In the genomic region with DNA sequence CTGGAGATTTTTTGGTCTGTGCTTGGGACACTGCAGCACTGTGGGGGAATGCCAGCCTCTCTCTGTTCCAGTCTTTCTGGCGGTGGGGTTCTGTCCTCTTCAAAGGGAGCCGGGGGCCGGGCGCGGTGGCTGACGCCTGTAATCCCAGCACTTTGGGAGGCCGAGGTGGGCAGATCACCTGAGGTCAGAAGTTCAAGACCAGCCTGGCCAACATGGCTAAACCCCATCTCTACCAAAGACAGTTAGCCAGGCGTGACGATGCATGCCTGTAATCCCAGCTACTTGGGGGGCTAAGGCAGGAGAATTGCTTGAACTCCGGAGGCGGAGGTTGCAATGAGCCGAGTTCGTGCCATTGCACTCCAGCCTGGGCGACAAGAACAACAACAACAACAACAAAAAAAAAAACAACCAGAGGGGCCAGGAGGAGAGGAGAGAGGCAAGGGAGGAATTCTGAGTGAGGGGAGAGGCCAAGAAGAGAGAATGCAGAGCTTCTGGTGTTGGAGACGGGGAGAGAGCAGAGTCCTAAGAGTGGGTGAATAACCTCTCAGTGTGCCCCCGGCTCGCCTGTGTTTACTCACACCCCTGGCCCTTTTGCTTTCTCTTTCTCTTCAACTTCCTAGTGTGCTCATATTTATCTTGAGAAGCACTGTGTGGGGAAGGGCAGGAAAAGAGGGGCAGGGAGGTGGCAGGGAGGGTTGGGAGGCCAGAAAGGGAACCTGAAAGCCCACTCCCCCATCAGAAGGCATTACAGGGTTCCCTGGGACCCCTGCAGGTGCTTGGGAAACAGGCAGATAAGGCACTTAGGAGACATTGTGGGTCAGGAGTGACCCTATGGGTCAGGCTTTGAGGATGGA, we compare ENCODE assay signal across 8 cellular contexts. TPM values are rescaled to one million over a fixed set of nuclear protein-coding genes. Genes with fewer than 3 reads are reported as not detected.
A peak's percentile ranks its signal among the peaks of the same experiment; 100 is the strongest.
DNase-seq lines count a peak whose midpoint lies in the region; ATAC-seq, FAIRE-seq and TF ChIP-seq lines count a peak whose summit lies in the region.

No MANE protein-coding gene starts in this region.

- H3K27ac Mint-ChIP-seq in activated T-helper 17 cell treated with anti-CD3 and anti-CD28 coated beads, Interleukin-2, amount 50 U/mL, for 72 hours, result peak overlapping the region; percentile 97

- peak overlapping the region; percentile 87 for H3K9ac ChIP-seq in HepG2 (ENCODE audit: insufficient read depth, low read depth, low read length)

- peaks cover 26% of the 10 kb centered on the region for H3K4me1 Mint-ChIP-seq in activated T-helper 17 cell treated with anti-CD3 and anti-CD28 coated beads, Interleukin-2, amount 50 U/mL, for 72 hours

- H3K36me3 ChIP-seq in left ventricle myocardium inferior (no peaks in the 10 kb centered on the region), HepG2 (replicated peaks in 1 of 2; ENCODE audit: control insufficient read depth in 1 of 2, insufficient read depth in 2 of 2, low read length in 2 of 2) (no peaks in the 10 kb centered on the region), urinary bladder (ENCODE audit: insufficient read depth) (no peaks in the 10 kb centered on the region)

- H3K4me1 ChIP-seq in left ventricle myocardium inferior, result peaks cover 42% of the 10 kb centered on the region
- peaks cover 54% of the 10 kb centered on the region for H3K4me1 ChIP-seq in HepG2 (ENCODE audit: insufficient read depth, low read length)
- no peaks in the 10 kb centered on the region for H3K4me1 ChIP-seq in urinary bladder (ENCODE audit: insufficient read depth)

- H4K20me1 ChIP-seq in HepG2 (ENCODE audit: insufficient read depth, low read length), result peaks cover 8% of the 10 kb centered on the region

- no TSS peak for BruUV-seq in HepG2 (replicated peaks; lab: Mats Ljungman, UMichigan)

- FAIRE-seq in HepG2 (lab: Jason Lieb, UNC), result no peak

- TF ChIP-seq EP300 in HepG2 (IDR thresholded peaks at IDR 0.05; ENCODE audit: low read depth in 2 of 2, low read length in 2 of 2) (no peak), HepG2 (CRISPR knock-in tag; IDR thresholded peaks at IDR 0.05; ENCODE audit: borderline replicate concordance) (no peak)

- H3K27ac ChIP-seq in left ventricle myocardium inferior (replicated peaks) (peak overlapping the region; percentile 4), HepG2 (ENCODE audit: extremely low read length, insufficient read depth, low read length) (peak overlapping the region; percentile 73), urinary bladder (ENCODE audit: low read depth) (peak overlapping the region; percentile 89)

- H3K36me3 Mint-ChIP-seq in activated T-helper 17 cell treated with anti-CD3 and anti-CD28 coated beads, Interleukin-2, amount 50 U/mL, for 72 hours (ENCODE audit: low read depth), result peaks cover 31% of the 10 kb centered on the region

- ATAC-seq in left cardiac atrium, result no peak
- no peak for ATAC-seq in activated T-helper 17 cell treated with anti-CD3 and anti-CD28 coated beads, Interleukin-2, amount 50 U/mL, for 72 hours (replicated peaks)
- ATAC-seq in HepG2, result peak; percentile 5; the same call in 1 of the 3 replicates
- no peak for ATAC-seq in HG02763 (IDR thresholded peaks at IDR 0.05; ENCODE audit: unreplicated experiment)
- no peak for ATAC-seq in GM19397 (IDR thresholded peaks at IDR 0.05; ENCODE audit: unreplicated experiment)

- 19% methylated on average over 10 of the region's 17 CpGs for WGBS in HepG2 (ENCODE audit: low lambda C conversion rate)
- 73% methylated on average over 17 of the region's 17 CpGs for WGBS in urinary bladder

- DNase-seq in left ventricle myocardium inferior (no peak), left cardiac atrium (no peak), HepG2 (ENCODE audit: low spot score) (no peak), NCI-H226 (no peak)

- POLR2A ChIA-PET in HepG2 (lab: Yijun Ruan, JAX), result interaction anchor here (1.1 to 5.0 kb wide), 8 partner anchors 9 to 190 kb away, joined by 3 to 33 read pairs (median 11); partner anchors contain the start of genes DYNC2I2 and ZDHHC12

- intact Hi-C loops in left ventricle myocardium inferior (cut with micrococcal nuclease), result no loop called here
- intact Hi-C loops in left cardiac atrium (cut with DNase I), result loop anchor here in 1 of 2 donors (10.0 kb wide), 1 partner anchor 51 kb away; no protein-coding TSS in a partner anchor
- intact Hi-C loops in HepG2 (cut with micrococcal nuclease; ENCODE audit: unreplicated experiment), result loop anchor here (5.0 kb wide), 1 partner anchor 49 kb away; no protein-coding TSS in a partner anchor

- H2AFZ ChIP-seq in HepG2 (ENCODE audit: low read length), result peak overlapping the region; percentile 44

- H3K9me3 ChIP-seq in left ventricle myocardium inferior (replicated peaks) (no peaks in the 10 kb centered on the region), HepG2 (ENCODE audit: low read length) (no peaks in the 10 kb centered on the region)

- in situ Hi-C loops in HepG2 (cut with HindIII; ENCODE audit: extremely low pct_ligation_motif_present, low pct_unique_long_range_greater_than_20kb), result no loop called here

- no peak overlapping the region for H3K4me3 ChIP-seq in left ventricle myocardium inferior
- peak overlapping the region; percentile 60 to 83 (median 67) for H3K4me3 ChIP-seq in HepG2 (replicated peaks in 1 of 3; ENCODE audit: insufficient read depth in 1 of 3, low read depth in 2 of 3, low read length in 3 of 3)
- H3K4me3 ChIP-seq in urinary bladder (ENCODE audit: low read depth, low read length), result no peak overlapping the region

- TF ChIP-seq CTCF in left ventricle myocardium inferior (IDR thresholded peaks at IDR 0.05; ENCODE audit: borderline replicate concordance) (no peak), HepG2 (CRISPR knock-in tag; IDR thresholded peaks at IDR 0.05) (0 out of 2 replicates have a peak, but pooled peaks have one; percentile 8)

- H3K27me3 ChIP-seq in left ventricle myocardium inferior (ENCODE audit: low read depth) (no peaks in the 10 kb centered on the region), HepG2 (ENCODE audit: control insufficient read depth in 1 of 2, insufficient read depth in 2 of 2, low read length in 2 of 2) (no peaks in the 10 kb centered on the region; a peak in 1 of 5 replicates)

- no peaks in the 10 kb centered on the region for H3K27me3 Mint-ChIP-seq in activated T-helper 17 cell treated with anti-CD3 and anti-CD28 coated beads, Interleukin-2, amount 50 U/mL, for 72 hours

- H3K79me2 ChIP-seq in HepG2 (ENCODE audit: insufficient read depth, low read length), result peaks cover 16% of the 10 kb centered on the region

- H3K4me3 Mint-ChIP-seq in activated T-helper 17 cell treated with anti-CD3 and anti-CD28 coated beads, Interleukin-2, amount 50 U/mL, for 72 hours, result peak overlapping the region; percentile 97

- TF ChIP-seq POLR2A in HepG2 (IDR thresholded peaks at IDR 0.05; ENCODE audit: insufficient read depth in 1 of 2, low read depth in 2 of 2, low read length in 2 of 2), result no peak

- CTCF ChIA-PET in HepG2 (lab: Yijun Ruan, JAX; ENCODE audit: low intra/inter-chr PET ratio, low total read pairs), result no interaction called here

- no peaks in the 10 kb centered on the region for H3K9me3 Mint-ChIP-seq in activated T-helper 17 cell treated with anti-CD3 and anti-CD28 coated beads, Interleukin-2, amount 50 U/mL, for 72 hours

- TF ChIP-seq RAD21 in HepG2 (CRISPR knock-in tag; IDR thresholded peaks at IDR 0.05), result no peak

- H3K4me2 ChIP-seq in HepG2 (ENCODE audit: low read depth, low read length), result peak overlapping the region; percentile 95

RNA-seq across cellular contexts. Expression of gene SET, which starts 3.2 kb away (rescaled TPM):
- total RNA-seq in left ventricle myocardium inferior (168 TPM), left cardiac atrium (100 to 1,000 TPM; 158 to 191 TPM), HepG2 (2016; rRNA removed; fragmentation: Illumina TruSeq; extraction: Trizol) (611 and 724 TPM in 2 replicates), urinary bladder (382 TPM)
- 100 to 1,000 TPM; 301 to 598 TPM for total RNA-seq in activated T-helper 17 cell treated with anti-CD3 and anti-CD28 coated beads, Interleukin-2, amount 50 U/mL, for 72 hours
- total RNA-seq in HepG2 (2016; cell fraction: cytosol; rRNA removed; fragmentation: Illumina TruSeq; extraction: Trizol; ENCODE audit: low read depth), result 134 and 142 TPM in 2 replicates
- total RNA-seq in HepG2 (2016; cell fraction: insoluble cytoplasmic fraction; rRNA removed; fragmentation: Illumina TruSeq; extraction: Trizol), result 623 and 704 TPM in 2 replicates
- 360 and 385 TPM in 2 replicates for total RNA-seq in HepG2 (2016; cell fraction: membrane; rRNA removed; fragmentation: Illumina TruSeq; extraction: Trizol)
- total RNA-seq in HepG2 (2016; cell fraction: nucleus; rRNA removed; fragmentation: Illumina TruSeq; extraction: Trizol), result 226 and 251 TPM in 2 replicates
- polyA plus RNA-seq in HepG2 (2011; rRNA removed) (72.8 and 94.2 TPM in 2 replicates), urinary bladder (157 TPM)
- polyA plus RNA-seq in HepG2 (2011; cell fraction: cytosol; rRNA removed), result 44.1 and 56.3 TPM in 2 replicates
- 48.5 and 49.6 TPM in 2 replicates for polyA plus RNA-seq in HepG2 (2011; cell fraction: nucleus; rRNA removed)
- 275 and 331 TPM in 2 replicates for polyA plus RNA-seq in HepG2 (2012)
- polyA plus RNA-seq in HepG2 (2016; cell fraction: cytosol; fragmentation: Illumina TruSeq; extraction: Trizol; ENCODE audit: low read depth), result 120 and 147 TPM in 2 replicates
- polyA plus RNA-seq in HepG2 (2016; cell fraction: insoluble cytoplasmic fraction; fragmentation: Illumina TruSeq; extraction: Trizol; ENCODE audit: low read depth), result 668 and 723 TPM in 2 replicates
- polyA plus RNA-seq in HepG2 (2016; cell fraction: membrane; fragmentation: Illumina TruSeq; extraction: Trizol; ENCODE audit: low read depth), result 247 and 252 TPM in 2 replicates
- 360 TPM in 2 replicates for polyA plus RNA-seq in HepG2 (2016; cell fraction: nucleus; fragmentation: Illumina TruSeq; extraction: Trizol; ENCODE audit: insufficient read depth, low read depth)
- 44.1 and 254 TPM in 2 replicates for polyA minus RNA-seq in HepG2 (2011; rRNA and poly(A)+ RNA removed; ENCODE audit: low replicate concordance)
- 141 and 156 TPM in 2 replicates for polyA minus RNA-seq in HepG2 (2011; cell fraction: cytosol; rRNA and poly(A)+ RNA removed)
- polyA minus RNA-seq in HepG2 (2011; cell fraction: nucleus; rRNA and poly(A)+ RNA removed), result 82.4 and 87.9 TPM in 2 replicates

RNA-seq across cellular contexts. Expression of gene PKN3, which starts 16.4 kb away (rescaled TPM):
- total RNA-seq in left ventricle myocardium inferior, result 6.3 TPM
- 10 to 100 TPM in 1 of 2 donors, 1 to 10 TPM in 1; 6.2 to 11.2 TPM for total RNA-seq in left cardiac atrium
- 1 to 10 TPM; 4.1 to 9.1 TPM for total RNA-seq in activated T-helper 17 cell treated with anti-CD3 and anti-CD28 coated beads, Interleukin-2, amount 50 U/mL, for 72 hours
- 8.3 and 13.2 TPM in 2 replicates for total RNA-seq in HepG2 (2016; rRNA removed; fragmentation: Illumina TruSeq; extraction: Trizol)
- total RNA-seq in HepG2 (2016; cell fraction: cytosol; rRNA removed; fragmentation: Illumina TruSeq; extraction: Trizol; ENCODE audit: low read depth), result 3.5 and 3.9 TPM in 2 replicates
- 7.5 and 13.4 TPM in 2 replicates for total RNA-seq in HepG2 (2016; cell fraction: insoluble cytoplasmic fraction; rRNA removed; fragmentation: Illumina TruSeq; extraction: Trizol)
- 7.9 and 8.7 TPM in 2 replicates for total RNA-seq in HepG2 (2016; cell fraction: membrane; rRNA removed; fragmentation: Illumina TruSeq; extraction: Trizol)
- total RNA-seq in HepG2 (2016; cell fraction: nucleus; rRNA removed; fragmentation: Illumina TruSeq; extraction: Trizol), result 9.4 and 10.2 TPM in 2 replicates
- polyA plus RNA-seq in HepG2 (2011; rRNA removed), result 9.2 and 10.5 TPM in 2 replicates
- polyA plus RNA-seq in HepG2 (2011; cell fraction: cytosol; rRNA removed), result 7.2 and 10.2 TPM in 2 replicates
- polyA plus RNA-seq in HepG2 (2011; cell fraction: nucleus; rRNA removed), result 27.1 and 49.1 TPM in 2 replicates
- 5.4 and 6.9 TPM in 2 replicates for polyA plus RNA-seq in HepG2 (2012)
- 3.8 and 4.1 TPM in 2 replicates for polyA plus RNA-seq in HepG2 (2016; cell fraction: cytosol; fragmentation: Illumina TruSeq; extraction: Trizol; ENCODE audit: low read depth)
- 13.4 and 15.9 TPM in 2 replicates for polyA plus RNA-seq in HepG2 (2016; cell fraction: insoluble cytoplasmic fraction; fragmentation: Illumina TruSeq; extraction: Trizol; ENCODE audit: low read depth)
- polyA plus RNA-seq in HepG2 (2016; cell fraction: membrane; fragmentation: Illumina TruSeq; extraction: Trizol; ENCODE audit: low read depth), result 6.4 and 7.7 TPM in 2 replicates
- 38.0 and 40.4 TPM in 2 replicates for polyA plus RNA-seq in HepG2 (2016; cell fraction: nucleus; fragmentation: Illumina TruSeq; extraction: Trizol; ENCODE audit: insufficient read depth, low read depth)
- 23.6 and 48.2 TPM in 2 replicates for polyA minus RNA-seq in HepG2 (2011; rRNA and poly(A)+ RNA removed; ENCODE audit: low replicate concordance)
- polyA minus RNA-seq in HepG2 (2011; cell fraction: cytosol; rRNA and poly(A)+ RNA removed), result 6.9 and 13.8 TPM in 2 replicates
- 4.0 and 6.2 TPM in 2 replicates for polyA minus RNA-seq in HepG2 (2011; cell fraction: nucleus; rRNA and poly(A)+ RNA removed)
- total RNA-seq in urinary bladder, result 2.4 TPM
- polyA plus RNA-seq in urinary bladder, result 9.5 TPM

RNA-seq across cellular contexts. Expression of gene DYNC2I2, which starts 29.2 kb away (rescaled TPM):
- total RNA-seq in left ventricle myocardium inferior (32.7 TPM), left cardiac atrium (10 to 100 TPM; 12.8 to 20.3 TPM), HepG2 (2016; rRNA removed; fragmentation: Illumina TruSeq; extraction: Trizol) (31.1 and 40.2 TPM in 2 replicates), urinary bladder (26.9 TPM)
- 10 to 100 TPM; 29.4 to 39.8 TPM for total RNA-seq in activated T-helper 17 cell treated with anti-CD3 and anti-CD28 coated beads, Interleukin-2, amount 50 U/mL, for 72 hours
- 35.7 and 35.9 TPM in 2 replicates for total RNA-seq in HepG2 (2016; cell fraction: cytosol; rRNA removed; fragmentation: Illumina TruSeq; extraction: Trizol; ENCODE audit: low read depth)
- 30.0 and 41.4 TPM in 2 replicates for total RNA-seq in HepG2 (2016; cell fraction: insoluble cytoplasmic fraction; rRNA removed; fragmentation: Illumina TruSeq; extraction: Trizol)
- 44.4 and 48.2 TPM in 2 replicates for total RNA-seq in HepG2 (2016; cell fraction: membrane; rRNA removed; fragmentation: Illumina TruSeq; extraction: Trizol)
- 29.1 and 30.6 TPM in 2 replicates for total RNA-seq in HepG2 (2016; cell fraction: nucleus; rRNA removed; fragmentation: Illumina TruSeq; extraction: Trizol)
- polyA plus RNA-seq in HepG2 (2011; rRNA removed) (12.5 and 13.7 TPM in 2 replicates), urinary bladder (30.3 TPM)
- polyA plus RNA-seq in HepG2 (2011; cell fraction: cytosol; rRNA removed), result 8.1 and 18.6 TPM in 2 replicates
- 38.0 and 51.4 TPM in 2 replicates for polyA plus RNA-seq in HepG2 (2011; cell fraction: nucleus; rRNA removed)
- 3.2 and 5.6 TPM in 2 replicates for polyA plus RNA-seq in HepG2 (2012)
- 38.3 and 39.4 TPM in 2 replicates for polyA plus RNA-seq in HepG2 (2016; cell fraction: cytosol; fragmentation: Illumina TruSeq; extraction: Trizol; ENCODE audit: low read depth)
- polyA plus RNA-seq in HepG2 (2016; cell fraction: insoluble cytoplasmic fraction; fragmentation: Illumina TruSeq; extraction: Trizol; ENCODE audit: low read depth), result 29.4 and 33.1 TPM in 2 replicates
- polyA plus RNA-seq in HepG2 (2016; cell fraction: membrane; fragmentation: Illumina TruSeq; extraction: Trizol; ENCODE audit: low read depth), result 37.6 and 43.8 TPM in 2 replicates
- polyA plus RNA-seq in HepG2 (2016; cell fraction: nucleus; fragmentation: Illumina TruSeq; extraction: Trizol; ENCODE audit: insufficient read depth, low read depth), result 49.9 and 51.2 TPM in 2 replicates
- polyA minus RNA-seq in HepG2 (2011; rRNA and poly(A)+ RNA removed; ENCODE audit: low replicate concordance), result 21.4 and 223 TPM in 2 replicates
- polyA minus RNA-seq in HepG2 (2011; cell fraction: cytosol; rRNA and poly(A)+ RNA removed), result 7.2 and 10.8 TPM in 2 replicates
- 9.3 and 12.7 TPM in 2 replicates for polyA minus RNA-seq in HepG2 (2011; cell fraction: nucleus; rRNA and poly(A)+ RNA removed)

RNA-seq across cellular contexts. Expression of gene ZDHHC12, which starts 38.1 kb away (rescaled TPM):
- total RNA-seq in left ventricle myocardium inferior (6.3 TPM), left cardiac atrium (10 to 100 TPM in 1 of 2 donors, 1 to 10 TPM in 1; 8.3 to 13.8 TPM), HepG2 (2016; rRNA removed; fragmentation: Illumina TruSeq; extraction: Trizol) (18.3 and 28.0 TPM in 2 replicates), urinary bladder (6.3 TPM)
- 10 to 100 TPM; 44.8 to 60.9 TPM for total RNA-seq in activated T-helper 17 cell treated with anti-CD3 and anti-CD28 coated beads, Interleukin-2, amount 50 U/mL, for 72 hours
- 51.5 and 53.9 TPM in 2 replicates for total RNA-seq in HepG2 (2016; cell fraction: cytosol; rRNA removed; fragmentation: Illumina TruSeq; extraction: Trizol; ENCODE audit: low read depth)
- total RNA-seq in HepG2 (2016; cell fraction: insoluble cytoplasmic fraction; rRNA removed; fragmentation: Illumina TruSeq; extraction: Trizol), result 16.7 and 27.4 TPM in 2 replicates
- total RNA-seq in HepG2 (2016; cell fraction: membrane; rRNA removed; fragmentation: Illumina TruSeq; extraction: Trizol), result 51.9 and 59.6 TPM in 2 replicates
- 16.4 and 20.2 TPM in 2 replicates for total RNA-seq in HepG2 (2016; cell fraction: nucleus; rRNA removed; fragmentation: Illumina TruSeq; extraction: Trizol)
- polyA plus RNA-seq in HepG2 (2011; rRNA removed) (25.4 and 29.8 TPM in 2 replicates), urinary bladder (35.5 TPM)
- polyA plus RNA-seq in HepG2 (2011; cell fraction: cytosol; rRNA removed), result 15.9 and 40.6 TPM in 2 replicates
- 29.4 and 31.6 TPM in 2 replicates for polyA plus RNA-seq in HepG2 (2011; cell fraction: nucleus; rRNA removed)
- 11.6 and 12.2 TPM in 2 replicates for polyA plus RNA-seq in HepG2 (2012)
- polyA plus RNA-seq in HepG2 (2016; cell fraction: cytosol; fragmentation: Illumina TruSeq; extraction: Trizol; ENCODE audit: low read depth), result 84.8 and 87.3 TPM in 2 replicates
- polyA plus RNA-seq in HepG2 (2016; cell fraction: insoluble cytoplasmic fraction; fragmentation: Illumina TruSeq; extraction: Trizol; ENCODE audit: low read depth), result 22.5 and 29.9 TPM in 2 replicates
- 72.3 and 73.2 TPM in 2 replicates for polyA plus RNA-seq in HepG2 (2016; cell fraction: membrane; fragmentation: Illumina TruSeq; extraction: Trizol; ENCODE audit: low read depth)
- polyA plus RNA-seq in HepG2 (2016; cell fraction: nucleus; fragmentation: Illumina TruSeq; extraction: Trizol; ENCODE audit: insufficient read depth, low read depth), result 36.7 and 39.0 TPM in 2 replicates
- polyA minus RNA-seq in HepG2 (2011; rRNA and poly(A)+ RNA removed; ENCODE audit: low replicate concordance), result 29.6 and 45.3 TPM in 2 replicates
- 11.2 and 11.3 TPM in 2 replicates for polyA minus RNA-seq in HepG2 (2011; cell fraction: cytosol; rRNA and poly(A)+ RNA removed)
- 6.6 and 8.6 TPM in 2 replicates for polyA minus RNA-seq in HepG2 (2011; cell fraction: nucleus; rRNA and poly(A)+ RNA removed)

Comparison
In these comparisons a context has a peak if more than half of its experiments do, and no peak if none do; other contexts are left out.
1. H3K27ac ChIP-seq: peak in every context shown above with its lines; median percentile 89 in urinary bladder; 73 in HepG2; 4 in left ventricle myocardium inferior.
2. H3K4me3 ChIP-seq: peak in HepG2 (3 of 3); none in left ventricle myocardium inferior (single experiment) and urinary bladder (single experiment).